In genomic region chr2:10305715-10306114, GRCh38 we compare ENCODE assay signal across 10 cellular contexts. TPM values are rescaled to one million over a fixed set of nuclear protein-coding genes. Genes with fewer than 3 reads are reported as not detected.
A peak's percentile ranks its signal among the peaks of the same experiment; 100 is the strongest.
DNase-seq lines count a peak whose midpoint lies in the region; ATAC-seq, FAIRE-seq and TF ChIP-seq lines count a peak whose summit lies in the region.
"Had no signal": no experiment of that assay in that cellular context is flagged by ENCODE, and none has a peak within 500 bp of the region (broad histone marks: within the 10 kb centered on the region; RNA-seq: fewer than 3 reads in every experiment).

No MANE protein-coding gene starts in this region.

- ATAC-seq in lower lobe of right lung (no peak), GM19324 (IDR thresholded peaks at IDR 0.05; ENCODE audit: low FRiP score, unreplicated experiment) (no peak)
- ATAC-seq in stimulated activated memory B cell treated with anti-CD40 and anti-IgM and Interleukin-4, amounts not matched to agents 10 μg/mL and 1 μg/mL and 100 μg/mL, for 72 hours, result no peak

- peaks cover 18% of the 10 kb centered on the region for H3K36me3 Mint-ChIP-seq in activated T-helper 2 cell treated with anti-CD3 and anti-CD28 coated beads, Interferon-gamma antibody, Interleukin-2, Interleukin-4, amounts not matched to agents 10 μg/mL and 5 μg/mL and 100 μg/mL, durations not matched to agents 14 hours and 24 hours and 36 hours (ENCODE audit: low read depth)
- H3K36me3 Mint-ChIP-seq in stimulated activated memory B cell treated with anti-CD40 and anti-IgM and Interleukin-4, amounts not matched to agents 10 μg/mL and 1 μg/mL and 100 μg/mL, for 72 hours, result no peaks in the 10 kb centered on the region

- H3K36me3 ChIP-seq in A673 (ENCODE audit: insufficient read depth, low read length, poor library complexity, severe bottlenecking) (no peaks in the 10 kb centered on the region), Loucy (ENCODE audit: insufficient read depth, low read length) (no peaks in the 10 kb centered on the region), lower lobe of right lung (no peaks in the 10 kb centered on the region)

- H3K27ac Mint-ChIP-seq in activated T-helper 2 cell treated with anti-CD3 and anti-CD28 coated beads, Interferon-gamma antibody, Interleukin-2, Interleukin-4, amounts not matched to agents 10 μg/mL and 5 μg/mL and 100 μg/mL, durations not matched to agents 14 hours and 24 hours and 36 hours, result no peak overlapping the region
- no peak overlapping the region for H3K27ac Mint-ChIP-seq in stimulated activated memory B cell treated with anti-CD40 and anti-IgM and Interleukin-4, amounts not matched to agents 10 μg/mL and 1 μg/mL and 100 μg/mL, for 72 hours
- H3K27ac Mint-ChIP-seq: activated B cell treated with CpG ODN at 0.5 μM for 24 hours had no signal

- no peak overlapping the region for H3K4me3 ChIP-seq in A673 (ENCODE audit: low read depth, low read length, poor library complexity, severe bottlenecking)
- peak overlapping the region; percentile 77 for H3K4me3 ChIP-seq in Loucy (ENCODE audit: low read length, poor library complexity, severe bottlenecking)
- peak overlapping the region; percentile 84 for H3K4me3 ChIP-seq in lower lobe of right lung

- H3F3A ChIP-seq in Loucy (ENCODE audit: low read depth), result no peaks in the 10 kb centered on the region

- FAIRE-seq in D721Med (lab: Jason Lieb, UNC), result no peak

- H3K4me3 Mint-ChIP-seq in activated T-helper 2 cell treated with anti-CD3 and anti-CD28 coated beads, Interferon-gamma antibody, Interleukin-2, Interleukin-4, amounts not matched to agents 10 μg/mL and 5 μg/mL and 100 μg/mL, durations not matched to agents 14 hours and 24 hours and 36 hours (ENCODE audit: low read depth), result peak overlapping the region; percentile 85
- no peak overlapping the region for H3K4me3 Mint-ChIP-seq in stimulated activated memory B cell treated with anti-CD40 and anti-IgM and Interleukin-4, amounts not matched to agents 10 μg/mL and 1 μg/mL and 100 μg/mL, for 72 hours

- H3K27ac ChIP-seq in A673 (ENCODE audit: low read depth, low read length, poor library complexity, severe bottlenecking), result no peak overlapping the region
- H3K27ac ChIP-seq in lower lobe of right lung, result peak overlapping the region; percentile 88

- H3K9ac ChIP-seq in Loucy (ENCODE audit: low read depth, low read length, poor library complexity, severe bottlenecking), result peak overlapping the region; percentile 75

- CTCF ChIA-PET in A673 (lab: Charles Lee), result no interaction called here

- H3K27me3 ChIP-seq in A673 (replicated peaks; ENCODE audit: insufficient read depth, low read depth, low read length, poor library complexity) (no peaks in the 10 kb centered on the region), Loucy (ENCODE audit: insufficient read depth, low read length, poor library complexity, severe bottlenecking) (no peaks in the 10 kb centered on the region), lower lobe of right lung (ENCODE audit: low read depth) (no peaks in the 10 kb centered on the region)

- POLR2A ChIA-PET in A673 (lab: Charles Lee; ENCODE audit: low non-redundant PET), result interaction anchor here (0.6 kb wide), 1 partner anchor 178 kb away, joined by 3 read pairs; no protein-coding TSS in a partner anchor

- H2AFZ ChIP-seq in Loucy (ENCODE audit: low read length), result no peak overlapping the region

- TF ChIP-seq CTCF in A673 (conservative IDR thresholded peaks at IDR 0.05; ENCODE audit: low read depth, low read length) (0 out of 2 replicates have a peak, but pooled peaks have one; percentile 18), Loucy (conservative IDR thresholded peaks at IDR 0.05; ENCODE audit: low read length) (peak; percentile 64; the same call in 1 of the 2 replicates), lower lobe of right lung (IDR thresholded peaks at IDR 0.05) (peak; percentile 19), D721Med (IDR thresholded peaks at IDR 0.05; ENCODE audit: insufficient read depth, missing control alignments) (no peak)

- no peaks in the 10 kb centered on the region for H3K9me3 Mint-ChIP-seq in activated T-helper 2 cell treated with anti-CD3 and anti-CD28 coated beads, Interferon-gamma antibody, Interleukin-2, Interleukin-4, amounts not matched to agents 10 μg/mL and 5 μg/mL and 100 μg/mL, durations not matched to agents 14 hours and 24 hours and 36 hours
- no peaks in the 10 kb centered on the region for H3K9me3 Mint-ChIP-seq in stimulated activated memory B cell treated with anti-CD40 and anti-IgM and Interleukin-4, amounts not matched to agents 10 μg/mL and 1 μg/mL and 100 μg/mL, for 72 hours
- H3K9me3 Mint-ChIP-seq: activated B cell treated with CpG ODN at 0.5 μM for 24 hours had no signal

- H3K9me2 ChIP-seq in Loucy (replicated peaks; ENCODE audit: low read depth, low read length), result no peaks in the 10 kb centered on the region

- H4K20me1 ChIP-seq in Loucy (ENCODE audit: insufficient read depth, low read length, poor library complexity, severe bottlenecking), result peaks cover 40% of the 10 kb centered on the region

- peaks cover 84% of the 10 kb centered on the region for H3K79me2 ChIP-seq in Loucy (ENCODE audit: insufficient read depth, low read length)

- H3K27me3 Mint-ChIP-seq in activated T-helper 2 cell treated with anti-CD3 and anti-CD28 coated beads, Interferon-gamma antibody, Interleukin-2, Interleukin-4, amounts not matched to agents 10 μg/mL and 5 μg/mL and 100 μg/mL, durations not matched to agents 14 hours and 24 hours and 36 hours (ENCODE audit: low read depth), result no peaks in the 10 kb centered on the region
- no peaks in the 10 kb centered on the region for H3K27me3 Mint-ChIP-seq in stimulated activated memory B cell treated with anti-CD40 and anti-IgM and Interleukin-4, amounts not matched to agents 10 μg/mL and 1 μg/mL and 100 μg/mL, for 72 hours
- H3K27me3 Mint-ChIP-seq: activated B cell treated with CpG ODN at 0.5 μM for 24 hours had no signal

- DNase-seq in A673 (ENCODE audit: low spot score) (no peak), lower lobe of right lung (no peak), D721Med (ENCODE audit: insufficient read length, low spot score) (no peak), midbrain (lab: John Stamatoyannopoulos, UW) (no peak)
- DNase-seq in activated T-helper 2 cell treated with anti-CD3 and anti-CD28 coated beads, Interferon-gamma antibody, Interleukin-2, Interleukin-4, amounts not matched to agents 10 μg/mL and 5 μg/mL and 100 μg/mL, durations not matched to agents 14 hours and 24 hours and 36 hours (ENCODE audit: low spot score), result no peak
- DNase-seq: activated B cell treated with CpG ODN at 0.5 μM for 24 hours, COR-L47 had no signal

- H3K9me3 ChIP-seq in A673 (ENCODE audit: low read depth, low read length, poor library complexity, severe bottlenecking) (no peaks in the 10 kb centered on the region), Loucy (ENCODE audit: insufficient read depth, low read depth, low read length) (no peaks in the 10 kb centered on the region), lower lobe of right lung (no peaks in the 10 kb centered on the region)

- BruUV-seq in A673 (replicated peaks; lab: Mats Ljungman, UMichigan), result no TSS peak

- intact Hi-C loops in A673 (cut with micrococcal nuclease; ENCODE audit: unreplicated experiment) (no loop called here), lower lobe of right lung (cut with DNase I) (no loop called here)
- intact Hi-C loops in activated T-helper 2 cell treated with anti-CD3 and anti-CD28 coated beads, Interferon-gamma antibody, Interleukin-2, Interleukin-4, amounts not matched to agents 10 μg/mL and 5 μg/mL and 100 μg/mL, durations not matched to agents 14 hours and 24 hours and 36 hours (cut with micrococcal nuclease), result loop anchor here (2.0 to 10.0 kb wide), 2 partner anchors 183 to 349 kb away; partner anchors contain the start of gene RRM2

- H3K4me2 ChIP-seq in Loucy (ENCODE audit: low read depth, low read length, poor library complexity, severe bottlenecking), result peak overlapping the region; percentile 92

- H3K4me1 Mint-ChIP-seq in activated T-helper 2 cell treated with anti-CD3 and anti-CD28 coated beads, Interferon-gamma antibody, Interleukin-2, Interleukin-4, amounts not matched to agents 10 μg/mL and 5 μg/mL and 100 μg/mL, durations not matched to agents 14 hours and 24 hours and 36 hours (ENCODE audit: low read depth), result peaks cover 51% of the 10 kb centered on the region
- H3K4me1 Mint-ChIP-seq in stimulated activated memory B cell treated with anti-CD40 and anti-IgM and Interleukin-4, amounts not matched to agents 10 μg/mL and 1 μg/mL and 100 μg/mL, for 72 hours, result peaks cover 74% of the 10 kb centered on the region

- H3K4me1 ChIP-seq in A673 (ENCODE audit: insufficient read depth, low read length, poor library complexity, severe bottlenecking), result peaks cover 14% of the 10 kb centered on the region
- H3K4me1 ChIP-seq in Loucy (ENCODE audit: insufficient read depth, low read length, poor library complexity, severe bottlenecking), result peaks cover 43% of the 10 kb centered on the region
- H3K4me1 ChIP-seq in lower lobe of right lung, result peaks cover 60% of the 10 kb centered on the region

RNA-seq across cellular contexts. Expression of gene HPCAL1, which starts 3.0 kb away (rescaled TPM):
- total RNA-seq in A673 (2021) (9.7 and 10.6 TPM in 2 replicates), lower lobe of right lung (132 TPM)
- total RNA-seq in activated T-helper 2 cell treated with anti-CD3 and anti-CD28 coated beads, Interferon-gamma antibody, Interleukin-2, Interleukin-4, amounts not matched to agents 10 μg/mL and 5 μg/mL and 100 μg/mL, durations not matched to agents 14 hours and 24 hours and 36 hours, result 102 and 110 TPM in 2 replicates
